ENCODE assay signal across 1 cellular context in the genomic region with DNA sequence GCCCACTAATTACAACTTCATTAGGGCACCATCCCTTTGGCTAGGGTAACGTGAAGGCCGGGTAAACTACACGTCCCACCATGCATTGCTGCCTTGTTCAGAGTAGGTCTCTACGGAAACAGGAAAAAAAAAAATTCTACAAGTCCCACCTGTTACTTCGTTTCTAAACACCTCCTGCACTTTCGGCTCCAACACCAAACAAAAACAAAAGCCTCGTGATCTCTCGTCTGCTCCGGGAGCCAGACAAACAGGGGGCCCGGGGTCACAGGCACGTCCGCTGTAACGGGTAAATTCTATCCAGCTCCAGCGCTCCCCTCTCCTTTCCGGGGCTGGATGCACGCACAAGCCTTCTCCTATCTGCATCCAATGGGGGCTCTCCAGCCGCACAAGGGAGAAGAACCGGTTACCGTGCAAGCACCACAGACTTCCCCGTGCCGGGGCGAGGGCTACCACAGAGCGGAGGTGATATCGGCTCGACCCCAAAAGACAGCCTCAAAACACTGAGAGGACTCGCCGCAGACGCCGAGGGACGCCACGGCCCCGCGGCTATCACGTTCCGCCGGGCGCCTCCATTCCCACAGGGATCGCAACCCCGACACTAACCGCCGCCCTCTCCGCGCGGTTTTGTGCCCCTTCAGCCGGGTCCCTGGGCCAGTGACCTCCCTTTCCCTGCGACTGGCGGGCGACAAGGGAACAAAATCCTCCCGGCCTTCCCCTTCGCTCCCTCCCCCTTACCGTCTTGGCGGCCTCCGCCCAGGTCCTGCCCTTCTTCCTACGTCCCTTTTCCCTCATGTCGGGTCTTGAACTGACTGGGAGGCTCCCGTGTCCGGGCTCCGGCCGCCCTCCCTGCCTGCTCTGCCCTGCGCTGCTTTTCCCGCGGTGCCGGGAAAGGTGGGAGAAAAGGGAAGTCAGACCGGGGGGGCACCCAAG.
TF ChIP-seq lines count a peak whose summit lies in the region.

No MANE protein-coding gene starts in this region.

TF ChIP-seq in HCT116, 20 proteins besides CTCF, POLR2A, EP300 and RAD21 (continued from another document):
- TF ChIP-seq, protein P1, sequence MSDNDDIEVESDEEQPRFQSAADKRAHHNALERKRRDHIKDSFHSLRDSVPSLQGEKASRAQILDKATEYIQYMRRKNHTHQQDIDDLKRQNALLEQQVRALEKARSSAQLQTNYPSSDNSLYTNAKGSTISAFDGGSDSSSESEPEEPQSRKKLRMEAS (IDR thresholded peaks at IDR 0.05): 0 out of 2 replicates have a peak, but pooled peaks have one; percentile 35
- peak; percentile 24; the same call in 1 of the 2 replicates for TF ChIP-seq SIN3A (IDR thresholded peaks at IDR 0.05; ENCODE audit: low read depth)
- peak; percentile 23; the same call in 1 of the 2 replicates for TF ChIP-seq ZFX (IDR thresholded peaks at IDR 0.05)
TF ChIP-seq in HCT116: peak in this region for 3.
